Comparison of ENCODE assay signal across 1 cellular context in genomic region chr4:40369437-40370278, GRCh38.
A peak's percentile ranks its signal among the peaks of the same experiment; 100 is the strongest.
TF ChIP-seq lines count a peak whose summit lies in the region.

No MANE protein-coding gene starts in this region.

TF ChIP-seq in liver, 16 proteins besides CTCF, POLR2A, EP300 and RAD21 (continued from another document):
- TF ChIP-seq REST (IDR thresholded peaks at IDR 0.05): peak; percentile 45
